25 cellular contexts compared by ENCODE assay signal in the genomic region with DNA sequence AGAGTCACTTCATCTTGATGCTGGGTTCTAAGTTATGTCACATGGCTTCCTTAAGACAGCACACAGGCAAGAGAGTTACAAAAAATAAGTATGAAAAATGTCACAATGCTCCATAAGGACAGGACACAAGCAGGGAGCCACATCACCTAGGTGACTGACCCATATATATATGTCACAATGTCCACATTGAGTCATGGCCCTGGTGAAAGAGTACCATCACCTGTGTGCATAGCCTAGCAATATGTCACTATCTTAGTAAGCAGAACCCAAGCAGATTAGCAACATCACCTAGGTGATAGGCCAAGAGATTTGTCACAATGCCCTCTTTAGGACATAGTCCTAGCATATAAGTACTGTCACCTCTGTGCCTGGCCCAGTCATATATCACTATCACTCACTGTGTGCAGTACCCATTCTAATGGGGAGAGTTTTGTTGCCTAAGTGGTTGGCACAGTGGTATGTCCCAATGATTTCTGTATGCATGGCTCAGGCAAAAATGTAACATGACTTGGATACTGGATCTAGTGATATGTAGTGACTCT.
"Had no signal": no experiment of that assay in that cellular context is flagged by ENCODE, and none has a peak within 500 bp of the region (broad histone marks: within the 10 kb centered on the region; RNA-seq: fewer than 3 reads in every experiment).

No MANE protein-coding gene starts in this region.

- DNase-seq: activated B cell treated with CpG ODN at 0.5 μM for 24 hours; activated CD4-positive, alpha-beta T cell treated with anti-CD3 and anti-CD28 coated beads, Interleukin-2, amount 50 U/mL, for 1 hour; activated CD8-positive, alpha-beta memory T cell treated with anti-CD3 and anti-CD28 coated beads, Interleukin-2, amount 50 U/mL, for 48 hours; activated gamma-delta T cell; activated naive CD4-positive, alpha-beta T cell; activated T-cell treated with anti-CD3 and anti-CD28 coated beads for 4 hours; activated T-cell treated with anti-CD3 and anti-CD28 coated beads, Interleukin-2, amount 50 U/mL, for 4 hours; brain microvascular endothelial cell; dorsolateral prefrontal cortex; effector memory CD4-positive, alpha-beta T cell; endodermal cell; foreskin fibroblast; head of caudate nucleus; T-helper 1 cell; T-helper 17 cell; T1000; WERI-Rb-1 had no signal

- H3K27me3 Mint-ChIP-seq: activated B cell treated with CpG ODN at 0.5 μM for 24 hours; activated naive CD8-positive, alpha-beta T cell; central memory CD8-positive, alpha-beta T cell; dendritic cell treated with granulocyte-macrophage colony-stimulating factor and Interleukin-4, amounts not matched to agents 40 ng/mL and 50 ng/mL, for 4 days; T-helper 17 cell had no signal

- H3K27me3 ChIP-seq: brain microvascular endothelial cell, dorsolateral prefrontal cortex had no signal

- H3K4me1 Mint-ChIP-seq: activated B cell treated with CpG ODN at 0.5 μM for 24 hours; central memory CD8-positive, alpha-beta T cell; endodermal cell; T-helper 17 cell had no signal

- H3K27ac Mint-ChIP-seq: activated B cell treated with CpG ODN at 0.5 μM for 24 hours; activated naive CD8-positive, alpha-beta T cell; activated T-helper 1 cell treated with anti-CD3 and anti-CD28 coated beads, Interleukin-12 subunit alpha, Interleukin-12 subunit beta, Interleukin-2, Interleukin-4 antibody, amounts not matched to agents 30 ng/mL and 10 ng/mL and 1 ng/mL, durations not matched to agents 14 hours and 24 hours and 36 hours; dendritic cell treated with granulocyte-macrophage colony-stimulating factor and Interleukin-4, amounts not matched to agents 40 ng/mL and 50 ng/mL, for 4 days; endodermal cell; T-helper 17 cell; T-helper 2 cell treated with Interferon-gamma antibody and Interleukin-4, amounts not matched to agents 5 μg/mL and 100 μg/mL, for 36 hours had no signal

- H3K36me3 Mint-ChIP-seq: activated naive CD8-positive, alpha-beta T cell had no signal

- ATAC-seq: esophagus mucosa, SK-N-SH treated with all-trans-retinoic acid at 6 μM for 48 hours, T-helper 17 cell had no signal

- H3K27ac ChIP-seq: brain microvascular endothelial cell, coronary artery, dorsolateral prefrontal cortex, WERI-Rb-1 had no signal

- H3K36me3 ChIP-seq: brain microvascular endothelial cell, WERI-Rb-1 had no signal

- H3K4me3 ChIP-seq: coronary artery, dorsolateral prefrontal cortex had no signal

- H3K4me3 Mint-ChIP-seq: activated B cell treated with CpG ODN at 0.5 μM for 24 hours; activated naive CD8-positive, alpha-beta T cell; activated T-cell treated with anti-CD3 and anti-CD28 coated beads, Interleukin-2, amount 50 U/mL, for 4 hours; activated T-helper 1 cell treated with anti-CD3 and anti-CD28 coated beads, Interleukin-12 subunit alpha, Interleukin-12 subunit beta, Interleukin-2, Interleukin-4 antibody, amounts not matched to agents 30 ng/mL and 10 ng/mL and 1 ng/mL, durations not matched to agents 14 hours and 24 hours and 36 hours; central memory CD8-positive, alpha-beta T cell; dendritic cell treated with granulocyte-macrophage colony-stimulating factor and Interleukin-4, amounts not matched to agents 40 ng/mL and 50 ng/mL, for 4 days; endodermal cell; T-helper 17 cell; T-helper 2 cell treated with Interferon-gamma antibody and Interleukin-4, amounts not matched to agents 5 μg/mL and 100 μg/mL, for 36 hours had no signal

- H3K9me3 Mint-ChIP-seq: activated B cell treated with CpG ODN at 0.5 μM for 24 hours; activated T-cell treated with anti-CD3 and anti-CD28 coated beads, Interleukin-2, amount 50 U/mL, for 4 hours; activated T-helper 1 cell treated with anti-CD3 and anti-CD28 coated beads, Interleukin-12 subunit alpha, Interleukin-12 subunit beta, Interleukin-2, Interleukin-4 antibody, amounts not matched to agents 30 ng/mL and 10 ng/mL and 1 ng/mL, durations not matched to agents 14 hours and 24 hours and 36 hours; central memory CD8-positive, alpha-beta T cell; dendritic cell treated with granulocyte-macrophage colony-stimulating factor and Interleukin-4, amounts not matched to agents 40 ng/mL and 50 ng/mL, for 4 days; endodermal cell; T-helper 2 cell treated with Interferon-gamma antibody and Interleukin-4, amounts not matched to agents 5 μg/mL and 100 μg/mL, for 36 hours had no signal
